8 cellular contexts compared by ENCODE assay signal in genomic region chr1:43946244-43947060, GRCh38. TPM values are rescaled to one million over a fixed set of nuclear protein-coding genes. Genes with fewer than 3 reads are reported as not detected.
DNase-seq lines count a peak whose midpoint lies in the region; ATAC-seq, FAIRE-seq and TF ChIP-seq lines count a peak whose summit lies in the region.

A gene with protein sequence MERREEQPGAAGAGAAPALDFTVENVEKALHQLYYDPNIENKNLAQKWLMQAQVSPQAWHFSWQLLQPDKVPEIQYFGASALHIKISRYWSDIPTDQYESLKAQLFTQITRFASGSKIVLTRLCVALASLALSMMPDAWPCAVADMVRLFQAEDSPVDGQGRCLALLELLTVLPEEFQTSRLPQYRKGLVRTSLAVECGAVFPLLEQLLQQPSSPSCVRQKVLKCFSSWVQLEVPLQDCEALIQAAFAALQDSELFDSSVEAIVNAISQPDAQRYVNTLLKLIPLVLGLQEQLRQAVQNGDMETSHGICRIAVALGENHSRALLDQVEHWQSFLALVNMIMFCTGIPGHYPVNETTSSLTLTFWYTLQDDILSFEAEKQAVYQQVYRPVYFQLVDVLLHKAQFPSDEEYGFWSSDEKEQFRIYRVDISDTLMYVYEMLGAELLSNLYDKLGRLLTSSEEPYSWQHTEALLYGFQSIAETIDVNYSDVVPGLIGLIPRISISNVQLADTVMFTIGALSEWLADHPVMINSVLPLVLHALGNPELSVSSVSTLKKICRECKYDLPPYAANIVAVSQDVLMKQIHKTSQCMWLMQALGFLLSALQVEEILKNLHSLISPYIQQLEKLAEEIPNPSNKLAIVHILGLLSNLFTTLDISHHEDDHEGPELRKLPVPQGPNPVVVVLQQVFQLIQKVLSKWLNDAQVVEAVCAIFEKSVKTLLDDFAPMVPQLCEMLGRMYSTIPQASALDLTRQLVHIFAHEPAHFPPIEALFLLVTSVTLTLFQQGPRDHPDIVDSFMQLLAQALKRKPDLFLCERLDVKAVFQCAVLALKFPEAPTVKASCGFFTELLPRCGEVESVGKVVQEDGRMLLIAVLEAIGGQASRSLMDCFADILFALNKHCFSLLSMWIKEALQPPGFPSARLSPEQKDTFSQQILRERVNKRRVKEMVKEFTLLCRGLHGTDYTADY (plus strand): TSS chr1:43946950. CDS start chr1:43947601, 651 bp downstream.

- H4K20me1 ChIP-seq in OCI-LY1 (ENCODE audit: insufficient read depth, low read length): no peaks in the 10 kb centered on the region
- H4K20me1 ChIP-seq in endothelial cell of umbilical vein (replicated peaks; ENCODE audit: control insufficient read depth, extremely low read depth, insufficient read depth, low read length): no peaks in the 10 kb centered on the region

- peak; percentile 86 for TF ChIP-seq POLR2A in endothelial cell of umbilical vein (IDR thresholded peaks at IDR 0.05; ENCODE audit: low read depth, low read length)

- CTCF ChIA-PET in endothelial cell of umbilical vein (lab: Charles Lee): interaction anchor here (0.8 to 7.2 kb wide), 9 partner anchors 10 to 182 kb away, joined by 3 to 93 read pairs (median 4); partner anchors contain the start of genes ARTN and DPH2

- BruUV-seq in endothelial cell of umbilical vein (replicated peaks; lab: Mats Ljungman, UMichigan): no TSS peak

- dilution Hi-C loops in endothelial cell of umbilical vein (cut with MboI; ENCODE audit: extremely low pct_ligation_motif_present, low sequenced_read_pairs): loop anchor here (25.0 kb wide), 1 partner anchor 184 kb away; no protein-coding TSS in a partner anchor

- no peaks in the 10 kb centered on the region for H3K9me3 ChIP-seq in HUES6 (ENCODE audit: control insufficient read depth, insufficient read depth, low read depth, low read length)
- no peaks in the 10 kb centered on the region for H3K9me3 ChIP-seq in OCI-LY1 (ENCODE audit: low read length)
- H3K9me3 ChIP-seq in endothelial cell of umbilical vein (replicated peaks; ENCODE audit: control insufficient read depth, insufficient read depth, low read length): no peaks in the 10 kb centered on the region
- H3K9me3 ChIP-seq in mononuclear cell (ENCODE audit: low read depth, low read length): no peaks in the 10 kb centered on the region

- no peaks in the 10 kb centered on the region for H3K79me2 ChIP-seq in OCI-LY1 (ENCODE audit: insufficient read depth, low read length)
- peaks cover 5% of the 10 kb centered on the region for H3K79me2 ChIP-seq in endothelial cell of umbilical vein (ENCODE audit: control insufficient read depth, insufficient read depth, low read length)

- H3K9ac ChIP-seq in HUES6 (ENCODE audit: low read length) (peak within 1 kb of the TSS; percentile 99), OCI-LY1 (ENCODE audit: low read length) (peak within 1 kb of the TSS; percentile 90), endothelial cell of umbilical vein (replicated peaks; ENCODE audit: extremely low read depth, insufficient read depth, low read length) (peak within 1 kb of the TSS; percentile 97)

- H3K27ac ChIP-seq in HUES6 (ENCODE audit: low read depth, low read length): peak within 1 kb of the TSS; percentile 100
- H3K27ac ChIP-seq in OCI-LY1 (ENCODE audit: low read depth, low read length, poor library complexity, severe bottlenecking): peak within 1 kb of the TSS; percentile 71
- peak within 1 kb of the TSS; percentile 94 for H3K27ac ChIP-seq in endothelial cell of umbilical vein (ENCODE audit: insufficient read depth, low read depth, low read length)

- no peaks in the 10 kb centered on the region for H3K9me1 ChIP-seq in endothelial cell of umbilical vein (replicated peaks; ENCODE audit: control insufficient read depth, extremely low read depth, insufficient read depth, low read length)

- H2AFZ ChIP-seq in OCI-LY1 (ENCODE audit: low read length) (peak within 1 kb of the TSS; percentile 61; the same call in 1 of the 2 replicates), endothelial cell of umbilical vein (ENCODE audit: low read depth, low read length) (peak within 1 kb of the TSS; percentile 99)

- H3K4me3 ChIP-seq in HUES6 (ENCODE audit: low read depth, low read length): peak within 1 kb of the TSS; percentile 87
- H3K4me3 ChIP-seq in OCI-LY1 (ENCODE audit: low read depth, low read length, poor library complexity, severe bottlenecking): peak within 1 kb of the TSS; percentile 85
- H3K4me3 ChIP-seq in endothelial cell of umbilical vein (replicated peaks in 1 of 3; ENCODE audit: insufficient read depth in 1 of 3, low read depth in 1 of 3, low read length in 3 of 3): peak within 1 kb of the TSS; percentile 64 to 76 (median 67)
- H3K4me3 ChIP-seq in mononuclear cell (ENCODE audit: low read length): peak within 1 kb of the TSS; percentile 74

- H3K4me2 ChIP-seq in OCI-LY1 (ENCODE audit: low read length) (peak within 1 kb of the TSS; percentile 82), endothelial cell of umbilical vein (ENCODE audit: insufficient read depth, low read length) (peak within 1 kb of the TSS; percentile 95)

- peaks cover 9% of the 10 kb centered on the region for H3K4me1 ChIP-seq in HUES6 (ENCODE audit: control insufficient read depth, insufficient read depth, low read length)
- peaks cover 31% of the 10 kb centered on the region for H3K4me1 ChIP-seq in OCI-LY1 (ENCODE audit: insufficient read depth, low read length, severe bottlenecking)
- peaks cover 20% of the 10 kb centered on the region for H3K4me1 ChIP-seq in endothelial cell of umbilical vein (ENCODE audit: control insufficient read depth, extremely low read depth, insufficient read depth, low read length)
- peaks cover 20% of the 10 kb centered on the region for H3K4me1 ChIP-seq in mononuclear cell (ENCODE audit: insufficient read depth, low read length)

- TF ChIP-seq CTCF in OCI-LY1 (IDR thresholded peaks at IDR 0.05; ENCODE audit: low read length) (peak; percentile 82), endothelial cell of umbilical vein (IDR thresholded peaks at IDR 0.05; ENCODE audit: extremely low read depth in 1 of 2, insufficient read depth in 1 of 2, low read depth in 1 of 2, low read length in 2 of 2) (peak; percentile 65 to 70)

- DNase-seq in DMS 273 (lab: John Stamatoyannopoulos, UW; ENCODE audit: unreplicated experiment) (peak; percentile 99), endothelial cell of umbilical vein (ENCODE audit: low read depth, low spot score) (peak; percentile 96)
- DNase-seq in activated CD8-positive, alpha-beta memory T cell treated with anti-CD3 and anti-CD28 coated beads, Interleukin-2, amount 50 U/mL, for 48 hours: peak; percentile 95
- peak; percentile 72 to 88 for DNase-seq in stimulated activated CD8-positive, alpha-beta memory T cell treated with anti-CD3 and anti-CD28 coated beads, Interleukin-4, amount 100 ng/mL, for 1 hour (ENCODE audit: low read depth in 2 of 2, low spot score in 1 of 2)

- POLR2A ChIA-PET in endothelial cell of umbilical vein (lab: Charles Lee): interaction anchor here (1.2 kb wide), 1 partner anchor 12 kb away, joined by 4 read pairs; no protein-coding TSS in a partner anchor

- H3F3A ChIP-seq in OCI-LY1 (ENCODE audit: insufficient read depth, low read length): no peaks in the 10 kb centered on the region

- peak; percentile 94 for FAIRE-seq in endothelial cell of umbilical vein (lab: Jason Lieb, UNC)

- peak; percentile 91 for ATAC-seq in GM21423 (IDR thresholded peaks at IDR 0.05; ENCODE audit: unreplicated experiment)

- no peaks in the 10 kb centered on the region for H3K9me2 ChIP-seq in OCI-LY1 (ENCODE audit: low read depth, low read length)

- H3K36me3 ChIP-seq in HUES6 (ENCODE audit: control insufficient read depth, insufficient read depth, low read length) (peaks cover 12% of the 10 kb centered on the region; the same call in 1 of the 2 replicates), OCI-LY1 (ENCODE audit: insufficient read depth, low read length) (peaks cover 11% of the 10 kb centered on the region; the same call in 1 of the 2 replicates), endothelial cell of umbilical vein (ENCODE audit: control insufficient read depth in 2 of 2, extremely low read depth in 1 of 2, insufficient read depth in 2 of 2, low read length in 2 of 2) (peaks cover 0 to 4% of the 10 kb centered on the region in 2 experiments)

- intact Hi-C loops in endothelial cell of umbilical vein (cut with micrococcal nuclease): loop anchor here (1.0 to 5.0 kb wide), 7 partner anchors 23 to 417 kb away; partner anchors contain the start of gene ATP6V0B

- 0 out of 2 replicates have a peak, but pooled peaks cover 2% of the 10 kb centered on the region for H3K27me3 ChIP-seq in HUES6 (ENCODE audit: control insufficient read depth, insufficient read depth, low read length)
- H3K27me3 ChIP-seq in OCI-LY1 (ENCODE audit: insufficient read depth, low read length): no peaks in the 10 kb centered on the region
- no peaks in the 10 kb centered on the region for H3K27me3 ChIP-seq in endothelial cell of umbilical vein (ENCODE audit: control insufficient read depth in 2 of 2, insufficient read depth in 2 of 2, low read length in 2 of 2)
- H3K27me3 ChIP-seq in mononuclear cell (ENCODE audit: insufficient read depth, low read length): no peaks in the 10 kb centered on the region

TF ChIP-seq in endothelial cell of umbilical vein, 7 proteins besides CTCF, POLR2A, EP300 and RAD21:
- TF ChIP-seq MAX (IDR thresholded peaks at IDR 0.05; ENCODE audit: insufficient read depth, insufficient read length) (peak; percentile 96), MYC (IDR thresholded peaks at IDR 0.05; ENCODE audit: low read depth, low read length) (peak; percentile 62), GATA2 (IDR thresholded peaks at IDR 0.05; ENCODE audit: insufficient read depth, insufficient read length, low read depth, low read length) (no peak), POLR2AphosphoS5 (IDR thresholded peaks at IDR 0.05; ENCODE audit: insufficient read depth, low read depth, low read length) (peak; percentile 84), JUN (IDR thresholded peaks at IDR 0.05; ENCODE audit: borderline replicate concordance, insufficient read depth, insufficient read length, low read depth) (no peak), FOS (IDR thresholded peaks at IDR 0.05; ENCODE audit: borderline replicate concordance, insufficient read depth, low read length) (no peak), EZH2 (IDR thresholded peaks at IDR 0.05; ENCODE audit: borderline replicate concordance, low read depth, low read length, severe bottlenecking) (no peak)

RNA-seq across cellular contexts. Expression of the gene that starts here (rescaled TPM):
- total RNA-seq in endothelial cell of umbilical vein (25.8 and 29.3 TPM in 2 replicates), mononuclear cell (2.3 TPM)
- polyA plus RNA-seq in endothelial cell of umbilical vein: 28.9 and 32.3 TPM in 2 replicates
- 17.2 and 17.7 TPM in 2 replicates for polyA plus RNA-seq in endothelial cell of umbilical vein (2011; cell fraction: cytosol; rRNA removed)
- polyA plus RNA-seq in endothelial cell of umbilical vein (2011; cell fraction: nucleus; rRNA removed): 46.6 and 56.9 TPM in 2 replicates
- polyA plus RNA-seq in endothelial cell of umbilical vein (2012): 20.9 and 23.8 TPM in 2 replicates
- 36.1 and 41.8 TPM in 2 replicates for polyA minus RNA-seq in endothelial cell of umbilical vein
- 9.4 TPM for polyA minus RNA-seq in endothelial cell of umbilical vein (2011; cell fraction: cytosol; rRNA and poly(A)+ RNA removed)
- polyA minus RNA-seq in endothelial cell of umbilical vein (2011; cell fraction: nucleus; rRNA and poly(A)+ RNA removed): 12.2 and 18.2 TPM in 2 replicates

Comparison
In these comparisons a context has a peak if more than half of its experiments do, and no peak if none do; other contexts are left out.
1. Peak in every context shown above with its lines: DNase-seq, ATAC-seq, H3K4me3 ChIP-seq and H3K27ac ChIP-seq.